10 cellular contexts compared by ENCODE assay signal in the genomic region with DNA sequence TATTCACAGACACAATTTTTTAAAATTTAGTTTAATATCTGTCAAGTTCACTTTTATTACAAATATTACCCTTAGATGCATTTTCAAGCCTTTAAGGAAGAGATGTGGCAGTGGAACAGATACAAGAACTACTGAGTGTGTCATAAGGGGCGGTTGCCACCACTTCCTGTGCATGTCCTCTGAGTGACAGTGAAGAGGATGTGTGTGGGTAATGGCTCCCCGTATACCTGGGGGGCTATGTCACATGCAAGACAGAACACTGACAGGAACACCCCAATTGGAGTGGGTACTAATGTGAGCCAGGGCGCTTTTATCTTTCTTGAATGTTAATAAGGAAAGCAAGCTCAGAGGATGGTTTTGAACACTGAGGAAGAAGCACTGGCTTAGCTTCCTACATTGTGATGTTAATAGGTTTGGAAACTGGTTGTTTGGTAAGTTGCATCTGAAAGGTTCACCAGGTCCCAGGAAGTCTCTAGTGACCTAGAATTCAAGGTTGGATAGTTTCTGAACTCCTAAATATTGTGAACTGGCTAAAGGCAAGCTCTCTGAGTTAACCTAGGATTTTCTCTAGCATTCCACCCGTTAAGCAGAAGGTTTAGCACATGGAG.
A peak's percentile ranks its signal among the peaks of the same experiment; 100 is the strongest.
DNase-seq lines count a peak whose midpoint lies in the region; ATAC-seq, FAIRE-seq and TF ChIP-seq lines count a peak whose summit lies in the region.
"Had no signal": no experiment of that assay in that cellular context is flagged by ENCODE, and none has a peak within 500 bp of the region (broad histone marks: within the 10 kb centered on the region; RNA-seq: fewer than 3 reads in every experiment).

No MANE protein-coding gene starts in this region.

- H3K4me1 ChIP-seq in GM12878 (ENCODE audit: control insufficient read depth, insufficient read depth, low read length) (peaks cover 26% of the 10 kb centered on the region), mesendoderm (ENCODE audit: control insufficient read depth, low read depth, low read length) (no peaks in the 10 kb centered on the region)

- no peaks in the 10 kb centered on the region for H3K79me2 ChIP-seq in GM12878 (ENCODE audit: control insufficient read depth, insufficient read depth, low read length)
- H3K79me2 ChIP-seq in mesendoderm (ENCODE audit: control insufficient read depth, insufficient read depth, low read length), result no peaks in the 10 kb centered on the region

- no peak overlapping the region for H2BK120ac ChIP-seq in mesendoderm (ENCODE audit: low read depth, low read length)

- intact Hi-C loops in GM12878 (cut with micrococcal nuclease; ENCODE audit: unreplicated experiment), result loop anchor here (5.0 kb wide), 1 partner anchor 82 kb away; the partner anchor contains the start of gene ASF1A

- POLR2A ChIA-PET in GM12878 (lab: Charles Lee), result no interaction called here

- no peak for TF ChIP-seq EP300 in GM12878 (IDR thresholded peaks at IDR 0.05; ENCODE audit: borderline replicate concordance in 1 of 2, control insufficient read depth in 1 of 2, low read depth in 2 of 2, low read length in 2 of 2)

- SMC1A ChIA-PET in GM12878 (lab: Charles Lee; ENCODE audit: uncharacterized antibody, unreplicated experiment), result interaction anchor here (1.4 kb wide), 1 partner anchor 24 kb away, joined by 3 read pairs; no protein-coding TSS in a partner anchor

- RAD21 ChIA-PET in GM12878 (lab: Charles Lee; ENCODE audit: unreplicated experiment), result no interaction called here

- peak overlapping the region; percentile 63 for H3K4me2 ChIP-seq in GM12878 (ENCODE audit: control insufficient read depth, insufficient read depth)
- no peak overlapping the region for H3K4me2 ChIP-seq in mesendoderm (ENCODE audit: low read length)

- H3K9me3 ChIP-seq in GM12878 (replicated peaks; ENCODE audit: control insufficient read depth, insufficient read depth, low read length), result no peaks in the 10 kb centered on the region; the same call in 1 of the 3 replicates
- H3K9me3 ChIP-seq: heart right ventricle had no signal

- H4K5ac ChIP-seq in mesendoderm (ENCODE audit: low read length), result no peak overlapping the region

- in situ Hi-C loops in GM12878 (cut with MboI), result no loop called here

- peak overlapping the region; percentile 7; the same call in 1 of the 2 replicates for H3K27ac ChIP-seq in GM12878 (ENCODE audit: control insufficient read depth, insufficient read depth)
- no peak overlapping the region for H3K27ac ChIP-seq in mesendoderm (ENCODE audit: low read depth, low read length)

- ATAC-seq in GM18861 (IDR thresholded peaks at IDR 0.05; ENCODE audit: unreplicated experiment), result peak; percentile 91
- peak; percentile 76 for ATAC-seq in HG02943 (IDR thresholded peaks at IDR 0.05; ENCODE audit: low read depth, unreplicated experiment)
- peak; percentile 94 for ATAC-seq in GM12878

- H2AK5ac ChIP-seq in mesendoderm (ENCODE audit: low read length), result no peak overlapping the region

- H2AFZ ChIP-seq in GM12878 (ENCODE audit: control insufficient read depth, low read depth, low read length), result peak overlapping the region; percentile 52

- H3K56ac ChIP-seq in mesendoderm (ENCODE audit: low read length), result no peak overlapping the region

- peak; percentile 90 for FAIRE-seq in GM12878 (lab: Jason Lieb, UNC)

- no peak for TF ChIP-seq CTCF in GM12878 (IDR thresholded peaks at IDR 0.05 in 2 of 3, conservative IDR thresholded peaks at IDR 0.05 in 1 of 3; ENCODE audit: control insufficient read depth in 2 of 3, extremely low read depth in 1 of 3, insufficient read depth in 1 of 3, low read depth in 3 of 3, low read length in 3 of 3)

- no peak overlapping the region for H3K23ac ChIP-seq in mesendoderm (ENCODE audit: low read length)

- H3K4me3 ChIP-seq in GM12878 (peak overlapping the region; percentile 4; the same call in 1 of the 2 replicates), mesendoderm (ENCODE audit: low read length) (no peak overlapping the region)
- H3K4me3 ChIP-seq: heart right ventricle had no signal

- TF ChIP-seq POLR2A in GM12878 (IDR thresholded peaks at IDR 0.05; ENCODE audit: low read depth, low read length), result no peak

- H4K8ac ChIP-seq in mesendoderm (ENCODE audit: low read depth, low read length), result no peak overlapping the region

- H3K9ac ChIP-seq in GM12878 (ENCODE audit: control insufficient read depth, insufficient read depth, low read length), result no peak overlapping the region
- H3K9ac ChIP-seq in mesendoderm (ENCODE audit: low read length), result no peak overlapping the region

- H3K18ac ChIP-seq in mesendoderm (ENCODE audit: low read length), result no peak overlapping the region

- no TSS peak for BruUV-seq in GM12878 (replicated peaks; lab: Mats Ljungman, UMichigan)

- CTCF ChIA-PET in GM12878 (lab: Yijun Ruan, JAX), result interaction anchor here (0.6 to 1.0 kb wide), 2 partner anchors 9 to 1212 kb away, joined by 3 read pairs; no protein-coding TSS in a partner anchor

- H3K27me3 ChIP-seq in GM12878 (replicated peaks in 1 of 2; ENCODE audit: control insufficient read depth in 2 of 2, insufficient read depth in 2 of 2, low read length in 1 of 2) (no peaks in the 10 kb centered on the region), mesendoderm (ENCODE audit: insufficient read depth, low read length, poor library complexity) (no peaks in the 10 kb centered on the region)
- H3K27me3 ChIP-seq: heart right ventricle had no signal

- no peak overlapping the region for H3K4ac ChIP-seq in mesendoderm (ENCODE audit: low read depth, low read length)

- H2BK15ac ChIP-seq in mesendoderm (replicated peaks; ENCODE audit: low read depth), result no peak overlapping the region

- DNase-seq in T-helper 2 cell (peak in 4 of 5 experiments; percentile 26 to 95 (median 68)), GM12878 (ENCODE audit: low read depth, low spot score) (no peak), mesendoderm (no peak), DMS153 treated with DMSO at 0.1 percent for 48 hours (lab: John Stamatoyannopoulos, UW; ENCODE audit: unreplicated experiment) (no peak), NCI-H1417 (lab: John Stamatoyannopoulos, UW) (no peak)
- DNase-seq in stimulated activated naive CD4-positive, alpha-beta T cell treated with Interleukin-2 at 50 U/mL for 16 hours (lab: John Stamatoyannopoulos, UW), result peak; percentile 58
- DNase-seq: heart right ventricle, IMR-90 had no signal

- no peak for TF ChIP-seq RAD21 in GM12878 (IDR thresholded peaks at IDR 0.05; ENCODE audit: insufficient read depth, low read depth, low read length)

- no peak overlapping the region for H2BK5ac ChIP-seq in mesendoderm (ENCODE audit: low read length)

- no peaks in the 10 kb centered on the region for H3K79me1 ChIP-seq in mesendoderm (ENCODE audit: low read length)

- 23% methylated on average over 4 of the region's 4 CpGs for WGBS in GM12878 (ENCODE audit: insufficient coverage, insufficient replicate concordance, low lambda C conversion rate, missing lambda C conversion rate)
- WGBS in mesendoderm (ENCODE audit: extremely low coverage, insufficient coverage, low lambda C conversion rate), result no CpG with 5 or more reads among the region's 4 CpGs

- H4K20me1 ChIP-seq in GM12878 (ENCODE audit: control insufficient read depth, insufficient read depth), result no peaks in the 10 kb centered on the region

- peaks cover 0 to 2% of the 10 kb centered on the region in 2 experiments; a peak in 1 of 4 replicates for H3K36me3 ChIP-seq in GM12878 (ENCODE audit: control insufficient read depth in 2 of 2, insufficient read depth in 2 of 2, low read length in 1 of 2)
- no peaks in the 10 kb centered on the region for H3K36me3 ChIP-seq in mesendoderm (ENCODE audit: control insufficient read depth, insufficient read depth, low read length)

TF ChIP-seq in GM12878, 131 proteins besides CTCF, POLR2A, EP300 and RAD21 (continues in another document):
- TF ChIP-seq GABPA (IDR thresholded peaks at IDR 0.05; ENCODE audit: low read depth) (0 out of 2 replicates have a peak, but pooled peaks have one; percentile 50), ZBTB11 (CRISPR knock-in tag; IDR thresholded peaks at IDR 0.05) (no peak)
- TF ChIP-seq, protein P1, sequence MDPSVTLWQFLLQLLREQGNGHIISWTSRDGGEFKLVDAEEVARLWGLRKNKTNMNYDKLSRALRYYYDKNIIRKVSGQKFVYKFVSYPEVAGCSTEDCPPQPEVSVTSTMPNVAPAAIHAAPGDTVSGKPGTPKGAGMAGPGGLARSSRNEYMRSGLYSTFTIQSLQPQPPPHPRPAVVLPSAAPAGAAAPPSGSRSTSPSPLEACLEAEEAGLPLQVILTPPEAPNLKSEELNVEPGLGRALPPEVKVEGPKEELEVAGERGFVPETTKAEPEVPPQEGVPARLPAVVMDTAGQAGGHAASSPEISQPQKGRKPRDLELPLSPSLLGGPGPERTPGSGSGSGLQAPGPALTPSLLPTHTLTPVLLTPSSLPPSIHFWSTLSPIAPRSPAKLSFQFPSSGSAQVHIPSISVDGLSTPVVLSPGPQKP (IDR thresholded peaks at IDR 0.05; ENCODE audit: low read depth, low read length), result no peak

Comparison
In these comparisons a context has a peak if more than half of its experiments do, and no peak if none do; other contexts are left out.
1. DNase-seq: peak in T-helper 2 cell (4 of 5) and stimulated activated naive CD4-positive, alpha-beta T cell treated with Interleukin-2 at 50 U/mL for 16 hours (single experiment); none in GM12878 (single experiment), mesendoderm (single experiment), DMS153 treated with DMSO at 0.1 percent for 48 hours (single experiment) and NCI-H1417 (0 of 3).
2. Peak in every context shown above with its lines, with median percentiles within 50 percentile points of each other: ATAC-seq.